21 cellular contexts compared by ENCODE assay signal in the genomic region with DNA sequence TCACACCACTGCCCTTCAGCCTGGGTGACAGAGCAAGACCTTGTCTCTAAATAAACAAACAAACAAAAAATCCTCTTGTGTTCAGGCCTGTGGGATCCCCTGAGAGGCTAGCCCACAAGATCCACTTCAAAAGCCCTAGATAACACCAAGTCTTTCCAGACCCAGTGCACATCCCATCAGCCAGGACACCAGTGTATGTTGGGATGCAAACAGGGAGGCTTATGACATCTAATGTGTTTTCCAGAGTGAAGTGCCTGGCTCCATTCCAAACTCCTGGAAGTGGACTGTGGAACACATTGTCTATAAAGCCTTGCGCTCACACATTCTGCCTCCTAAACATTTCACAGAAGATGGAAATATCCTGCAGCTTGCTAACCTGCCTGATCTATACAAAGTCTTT. TPM values are rescaled to one million over a fixed set of nuclear protein-coding genes. Genes with fewer than 3 reads are reported as not detected.
A peak's percentile ranks its signal among the peaks of the same experiment; 100 is the strongest.
DNase-seq lines count a peak whose midpoint lies in the region; ATAC-seq, FAIRE-seq and TF ChIP-seq lines count a peak whose summit lies in the region.
"Had no signal": no experiment of that assay in that cellular context is flagged by ENCODE, and none has a peak within 500 bp of the region (broad histone marks: within the 10 kb centered on the region; RNA-seq: fewer than 3 reads in every experiment).

No MANE protein-coding gene starts in this region.

- H3K4me3 ChIP-seq in astrocyte (ENCODE audit: insufficient read depth, low read depth, low read length) (no peak overlapping the region), uterus (no peak overlapping the region)
- H3K4me3 ChIP-seq: esophagus squamous epithelium, psoas muscle had no signal

- peaks cover 93% of the 10 kb centered on the region for H3K36me3 Mint-ChIP-seq in activated T-cell treated with anti-CD3 and anti-CD28 coated beads, Interleukin-2, amount 50 U/mL, for 24 hours (ENCODE audit: low read depth)
- peaks cover 41% of the 10 kb centered on the region for H3K36me3 Mint-ChIP-seq in astrocyte (ENCODE audit: low read depth, unreplicated experiment)

- TF ChIP-seq CTCF in astrocyte (IDR thresholded peaks at IDR 0.05; ENCODE audit: insufficient read depth, low read depth, low read length) (no peak), uterus (IDR thresholded peaks at IDR 0.05) (no peak)

- no peaks in the 10 kb centered on the region for H3K9me3 ChIP-seq in astrocyte (ENCODE audit: insufficient read depth, low read depth, low read length)
- no peaks in the 10 kb centered on the region for H3K9me3 ChIP-seq in uterus
- H3K9me3 ChIP-seq: esophagus squamous epithelium, psoas muscle had no signal

- intact Hi-C loops in uterus (cut with DNase I; ENCODE audit: low total_unique reads), result no loop called here

- no peaks in the 10 kb centered on the region for H3K9me3 Mint-ChIP-seq in activated T-cell treated with anti-CD3 and anti-CD28 coated beads, Interleukin-2, amount 50 U/mL, for 24 hours
- H3K9me3 Mint-ChIP-seq in astrocyte (ENCODE audit: unreplicated experiment), result no peaks in the 10 kb centered on the region
- H3K9me3 Mint-ChIP-seq: activated CD8-positive, alpha-beta T cell treated with anti-CD3 and anti-CD28 coated beads for 36 hours; activated T-cell treated with anti-CD3 and anti-CD28 coated beads, Interleukin-2, amount 50 U/mL, for 72 hours; CD8-positive, alpha-beta memory T cell; nephron had no signal

- H3K27ac ChIP-seq in astrocyte (ENCODE audit: low read depth, low read length) (no peak overlapping the region), uterus (peak overlapping the region; percentile 26 to 46)
- H3K27ac ChIP-seq: esophagus squamous epithelium, psoas muscle had no signal

- H3K4me1 ChIP-seq in astrocyte (ENCODE audit: insufficient read depth, low read length) (peaks cover 6% of the 10 kb centered on the region), uterus (peaks cover 0 to 5% of the 10 kb centered on the region in 2 donors)

- no peak overlapping the region for H2AFZ ChIP-seq in astrocyte (ENCODE audit: low read depth, low read length)

- H3K9ac ChIP-seq in astrocyte (ENCODE audit: low read length), result no peak overlapping the region

- no peak for DNase-seq in activated T-cell treated with anti-CD3 and anti-CD28 coated beads, Interleukin-2, amount 50 U/mL, for 24 hours
- DNase-seq in activated T-cell treated with anti-CD3 and anti-CD28 coated beads, Interleukin-2, amount 50 U/mL, for 48 hours, result no peak
- DNase-seq in astrocyte (ENCODE audit: low read depth), result no peak
- DNase-seq in left lobe of liver (ENCODE audit: low spot score), result no peak
- no peak for DNase-seq in uterus
- no peak for DNase-seq in NCI-H1048 (lab: John Stamatoyannopoulos, UW)
- no peak for DNase-seq in OCI-M1 (lab: John Stamatoyannopoulos, UW)
- DNase-seq: activated CD8-positive, alpha-beta T cell treated with anti-CD3 and anti-CD28 coated beads for 36 hours; activated T-cell treated with anti-CD3 and anti-CD28 coated beads, Interleukin-2, amount 50 U/mL, for 72 hours; CD8-positive, alpha-beta memory T cell; effector CD4-positive, alpha-beta T cell; esophagus squamous epithelium; IMR-90; NCI-H2227 treated with DMSO at 0.1 percent for 48 hours; psoas muscle; SHP77; stimulated activated naive CD4-positive, alpha-beta T cell; T-helper 17 cell had no signal

- no peak for FAIRE-seq in astrocyte (lab: Jason Lieb, UNC)
- FAIRE-seq: G401.6 had no signal

- H4K20me1 ChIP-seq in astrocyte (ENCODE audit: insufficient read depth, low read length), result no peaks in the 10 kb centered on the region

- ATAC-seq in left lobe of liver (peak; percentile 33), GM19463 (IDR thresholded peaks at IDR 0.05; ENCODE audit: unreplicated experiment) (no peak)
- ATAC-seq: activated CD8-positive, alpha-beta T cell treated with anti-CD3 and anti-CD28 coated beads for 36 hours; activated T-cell treated with anti-CD3 and anti-CD28 coated beads, Interleukin-2, amount 50 U/mL, for 72 hours; psoas muscle; T-helper 17 cell had no signal

- H3K4me1 Mint-ChIP-seq in activated T-cell treated with anti-CD3 and anti-CD28 coated beads, Interleukin-2, amount 50 U/mL, for 24 hours (ENCODE audit: low read depth), result peaks cover 22% of the 10 kb centered on the region
- peaks cover 14% of the 10 kb centered on the region for H3K4me1 Mint-ChIP-seq in astrocyte (ENCODE audit: low read depth, unreplicated experiment)
- H3K4me1 Mint-ChIP-seq: CD8-positive, alpha-beta memory T cell had no signal

- H3K4me3 Mint-ChIP-seq in activated T-cell treated with anti-CD3 and anti-CD28 coated beads, Interleukin-2, amount 50 U/mL, for 24 hours, result no peak overlapping the region
- H3K4me3 Mint-ChIP-seq in astrocyte (ENCODE audit: unreplicated experiment), result no peak overlapping the region
- H3K4me3 Mint-ChIP-seq: activated CD8-positive, alpha-beta T cell treated with anti-CD3 and anti-CD28 coated beads for 36 hours; activated T-cell treated with anti-CD3 and anti-CD28 coated beads, Interleukin-2, amount 50 U/mL, for 72 hours; CD8-positive, alpha-beta memory T cell; nephron; T-helper 17 cell had no signal

- no peaks in the 10 kb centered on the region for H3K79me2 ChIP-seq in astrocyte (ENCODE audit: insufficient read depth, low read length)

- H3K27ac Mint-ChIP-seq in activated T-cell treated with anti-CD3 and anti-CD28 coated beads, Interleukin-2, amount 50 U/mL, for 24 hours, result peak overlapping the region; percentile 65
- H3K27ac Mint-ChIP-seq in astrocyte (ENCODE audit: unreplicated experiment), result peak overlapping the region; percentile 6
- H3K27ac Mint-ChIP-seq: nephron had no signal

- no peak for TF ChIP-seq POLR2A in uterus (IDR thresholded peaks at IDR 0.05)

- H3K36me3 ChIP-seq in astrocyte (ENCODE audit: insufficient read depth, low read length) (peaks cover 55% of the 10 kb centered on the region), uterus (no peaks in the 10 kb centered on the region)

- H3K4me2 ChIP-seq in astrocyte (ENCODE audit: low read length), result no peak overlapping the region

- H3K27me3 Mint-ChIP-seq in activated T-cell treated with anti-CD3 and anti-CD28 coated beads, Interleukin-2, amount 50 U/mL, for 24 hours, result no peaks in the 10 kb centered on the region
- no peaks in the 10 kb centered on the region for H3K27me3 Mint-ChIP-seq in astrocyte (ENCODE audit: low read depth, unreplicated experiment)
- H3K27me3 Mint-ChIP-seq: activated CD8-positive, alpha-beta T cell treated with anti-CD3 and anti-CD28 coated beads for 36 hours; CD8-positive, alpha-beta memory T cell; T-helper 17 cell had no signal

- H3K27me3 ChIP-seq in astrocyte (ENCODE audit: insufficient read depth, low read length), result no peaks in the 10 kb centered on the region
- H3K27me3 ChIP-seq in uterus, result no peaks in the 10 kb centered on the region
- H3K27me3 ChIP-seq: esophagus squamous epithelium had no signal

RNA-seq across cellular contexts. Expression of gene MLH1, which starts 56.9 kb away (rescaled TPM):
- total RNA-seq in astrocyte (32.0 and 34.0 TPM in 2 replicates), left lobe of liver (13.9 TPM), uterus (10 to 100 TPM in 3 of 4 donors, 1 to 10 TPM in 1; 5.9 to 64.3 (median 24.4) TPM)

RNA-seq across cellular contexts. Expression of gene EPM2AIP1, which starts 57.3 kb away (rescaled TPM):
- total RNA-seq in astrocyte, result 16.5 and 17.4 TPM in 2 replicates
- total RNA-seq in left lobe of liver, result 7.4 TPM
- total RNA-seq in uterus, result 10 to 100 TPM; 12.3 to 57.0 (median 26.0) TPM
